Comparison of ENCODE assay signal across 9 cellular contexts in the genomic region with DNA sequence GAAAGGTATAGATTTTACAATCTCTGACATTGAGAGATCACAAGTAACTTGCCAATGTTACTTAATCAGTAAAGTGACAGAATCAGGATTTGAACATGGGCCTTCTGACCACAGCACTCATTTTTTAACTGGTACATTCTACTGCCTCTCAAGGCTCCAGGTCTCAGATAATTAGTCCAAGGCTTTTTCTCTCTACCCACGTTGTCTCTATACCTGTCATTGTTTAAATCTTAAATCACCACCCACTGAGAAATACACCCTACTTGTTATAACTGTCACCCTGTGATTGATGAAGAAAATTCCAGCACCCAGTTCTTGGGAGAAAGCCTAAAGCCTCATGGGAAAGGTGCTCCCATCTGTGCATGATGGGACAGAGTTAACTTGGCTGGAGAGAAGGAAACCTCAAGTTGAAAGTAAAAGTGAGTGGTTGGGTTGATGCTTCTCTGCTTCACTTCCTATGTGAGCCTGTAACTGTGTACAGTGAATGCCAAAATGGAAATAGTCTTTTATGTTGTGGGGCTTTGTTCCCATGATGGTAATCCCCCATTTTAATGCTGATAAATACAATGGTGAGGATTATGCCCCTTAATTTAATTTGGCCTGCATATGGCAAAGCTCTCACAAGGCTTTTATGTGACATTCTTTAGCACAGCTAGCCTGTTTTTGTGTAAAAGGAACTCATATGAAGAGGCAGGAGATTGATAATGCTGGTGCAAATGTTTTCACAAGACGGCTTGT.
DNase-seq lines count a peak whose midpoint lies in the region; ATAC-seq and TF ChIP-seq lines count a peak whose summit lies in the region.
"Had no signal": no experiment of that assay in that cellular context is flagged by ENCODE, and none has a peak within 500 bp of the region (broad histone marks: within the 10 kb centered on the region; RNA-seq: fewer than 3 reads in every experiment).

No MANE protein-coding gene starts in this region.

- H3K4me2 ChIP-seq in GM23338 = no peak overlapping the region

- H3K9me3 ChIP-seq in mesodermal cell (ENCODE audit: control insufficient read depth, low read length) = no peaks in the 10 kb centered on the region

- CTCF ChIA-PET in activated CD4-positive, alpha-beta T cell treated with anti-CD3 and anti-CD28 coated beads for 36 hours (lab: Charles Lee) = no interaction called here

- peaks cover 2% of the 10 kb centered on the region for H3K4me1 Mint-ChIP-seq in GM23338
- H3K4me1 Mint-ChIP-seq in activated CD4-positive, alpha-beta T cell treated with anti-CD3 and anti-CD28 coated beads for 36 hours = no peaks in the 10 kb centered on the region

- TF ChIP-seq CTCF in GM13976 (IDR thresholded peaks at IDR 0.05; ENCODE audit: borderline replicate concordance, control extremely low read depth, extremely low read depth, insufficient read depth, missing control alignments) = no peak
- TF ChIP-seq CTCF in GM23338 (conservative IDR thresholded peaks at IDR 0.05; ENCODE audit: low read depth in 2 of 2) = no peak

- no peaks in the 10 kb centered on the region for H3K27me3 ChIP-seq in GM23338 (ENCODE audit: insufficient read depth)

- H3K9me2 ChIP-seq in GM23338 (ENCODE audit: insufficient read depth) = peaks cover 2% of the 10 kb centered on the region; the same call in 1 of the 2 replicates

- H3K36me3 Mint-ChIP-seq in GM23338 (ENCODE audit: low read depth) = no peaks in the 10 kb centered on the region
- H3K36me3 Mint-ChIP-seq in activated CD4-positive, alpha-beta T cell treated with anti-CD3 and anti-CD28 coated beads for 36 hours (ENCODE audit: low read depth) = no peaks in the 10 kb centered on the region

- no peaks in the 10 kb centered on the region for H4K20me1 ChIP-seq in GM23338 (replicated peaks; ENCODE audit: insufficient read depth)

- no peak overlapping the region for H3K4me3 Mint-ChIP-seq in GM23338
- H3K4me3 Mint-ChIP-seq in activated CD4-positive, alpha-beta T cell treated with anti-CD3 and anti-CD28 coated beads for 36 hours = no peak overlapping the region

- WGBS in mesodermal cell (ENCODE audit: insufficient coverage in 2 of 2), 2 experiments = 37 to 54% methylated on average over 1 to 2 of the region's 2 CpGs

- H3K4me3 ChIP-seq in GM23338 = no peak overlapping the region
- no peak overlapping the region for H3K4me3 ChIP-seq in mesodermal cell (ENCODE audit: extremely low read depth, insufficient read depth, low read length, poor library complexity, severe bottlenecking)

- no peaks in the 10 kb centered on the region for H3K79me2 ChIP-seq in GM23338 (replicated peaks; ENCODE audit: insufficient read depth)
- H3K79me2 ChIP-seq: parathyroid adenoma had no signal

- in situ Hi-C loops in GM13976 (cut with MboI; ENCODE audit: low sequenced_read_pairs, unreplicated experiment) = no loop called here

- H3K27ac ChIP-seq in GM23338 (ENCODE audit: low read depth) = no peak overlapping the region
- peak overlapping the region; percentile 85 for H3K27ac ChIP-seq in mesodermal cell (ENCODE audit: low read depth, low read length, severe bottlenecking)
- H3K27ac ChIP-seq: parathyroid adenoma had no signal

- ATAC-seq in GM23338 = no peak
- ATAC-seq in GM21381 (IDR thresholded peaks at IDR 0.05; ENCODE audit: unreplicated experiment) = no peak
- ATAC-seq in activated CD4-positive, alpha-beta T cell treated with anti-CD3 and anti-CD28 coated beads for 36 hours = no peak

- H3F3A ChIP-seq in GM23338 (replicated peaks; ENCODE audit: low read depth) = no peaks in the 10 kb centered on the region

- DNase-seq in GM13976 (ENCODE audit: low spot score) (peak; percentile 19), GM23338 (ENCODE audit: low spot score) (no peak), NCI-H69 (lab: John Stamatoyannopoulos, UW) (peak; percentile 1), NCI-H1092 treated with DMSO at 0.1 percent for 48 hours (lab: John Stamatoyannopoulos, UW) (no peak), NCI-H1694 (lab: John Stamatoyannopoulos, UW) (no peak)
- DNase-seq in activated CD4-positive, alpha-beta T cell treated with anti-CD3 and anti-CD28 coated beads for 36 hours = no peak

- no peaks in the 10 kb centered on the region for H3K4me1 ChIP-seq in GM23338 (ENCODE audit: insufficient read depth)
- H3K4me1 ChIP-seq in mesodermal cell (ENCODE audit: control insufficient read depth, insufficient read depth, low read length, poor library complexity, severe bottlenecking) = peaks cover 30% of the 10 kb centered on the region

- H2AFZ ChIP-seq in GM23338 = peak overlapping the region; percentile 29; the same call in 1 of the 2 replicates
- H2AFZ ChIP-seq: parathyroid adenoma had no signal

- no peaks in the 10 kb centered on the region for H3K9me3 Mint-ChIP-seq in GM23338
- no peaks in the 10 kb centered on the region for H3K9me3 Mint-ChIP-seq in activated CD4-positive, alpha-beta T cell treated with anti-CD3 and anti-CD28 coated beads for 36 hours (ENCODE audit: low read depth)

- H3K36me3 ChIP-seq in GM23338 (ENCODE audit: insufficient read depth) (no peaks in the 10 kb centered on the region), mesodermal cell (ENCODE audit: control insufficient read depth, insufficient read depth, low read length) (no peaks in the 10 kb centered on the region)

- H3K27me3 Mint-ChIP-seq in GM23338 (ENCODE audit: insufficient read depth, low read depth, poor library complexity) = no peaks in the 10 kb centered on the region
- peaks cover 6% of the 10 kb centered on the region for H3K27me3 Mint-ChIP-seq in activated CD4-positive, alpha-beta T cell treated with anti-CD3 and anti-CD28 coated beads for 36 hours

- POLR2A ChIA-PET in activated CD4-positive, alpha-beta T cell treated with anti-CD3 and anti-CD28 coated beads for 36 hours (lab: Charles Lee) = interaction anchor here (0.7 kb wide), 1 partner anchor 34 kb away, joined by 3 read pairs; no protein-coding TSS in a partner anchor

- H3K27ac Mint-ChIP-seq in GM23338 = no peak overlapping the region
- no peak overlapping the region for H3K27ac Mint-ChIP-seq in activated CD4-positive, alpha-beta T cell treated with anti-CD3 and anti-CD28 coated beads for 36 hours

- intact Hi-C loops in activated CD4-positive, alpha-beta T cell treated with anti-CD3 and anti-CD28 coated beads for 36 hours (cut with DNase I, micrococcal nuclease) = no loop called here

TF ChIP-seq in GM23338, 12 proteins besides CTCF, POLR2A, EP300 and RAD21 (continues in another document):
- no peak for TF ChIP-seq ZNF114 (CRISPR knock-in tag; IDR thresholded peaks at IDR 0.05)
- no peak for TF ChIP-seq CREB1 (CRISPR knock-in tag; IDR thresholded peaks at IDR 0.05; ENCODE audit: low read depth)
- TF ChIP-seq, protein P1, sequence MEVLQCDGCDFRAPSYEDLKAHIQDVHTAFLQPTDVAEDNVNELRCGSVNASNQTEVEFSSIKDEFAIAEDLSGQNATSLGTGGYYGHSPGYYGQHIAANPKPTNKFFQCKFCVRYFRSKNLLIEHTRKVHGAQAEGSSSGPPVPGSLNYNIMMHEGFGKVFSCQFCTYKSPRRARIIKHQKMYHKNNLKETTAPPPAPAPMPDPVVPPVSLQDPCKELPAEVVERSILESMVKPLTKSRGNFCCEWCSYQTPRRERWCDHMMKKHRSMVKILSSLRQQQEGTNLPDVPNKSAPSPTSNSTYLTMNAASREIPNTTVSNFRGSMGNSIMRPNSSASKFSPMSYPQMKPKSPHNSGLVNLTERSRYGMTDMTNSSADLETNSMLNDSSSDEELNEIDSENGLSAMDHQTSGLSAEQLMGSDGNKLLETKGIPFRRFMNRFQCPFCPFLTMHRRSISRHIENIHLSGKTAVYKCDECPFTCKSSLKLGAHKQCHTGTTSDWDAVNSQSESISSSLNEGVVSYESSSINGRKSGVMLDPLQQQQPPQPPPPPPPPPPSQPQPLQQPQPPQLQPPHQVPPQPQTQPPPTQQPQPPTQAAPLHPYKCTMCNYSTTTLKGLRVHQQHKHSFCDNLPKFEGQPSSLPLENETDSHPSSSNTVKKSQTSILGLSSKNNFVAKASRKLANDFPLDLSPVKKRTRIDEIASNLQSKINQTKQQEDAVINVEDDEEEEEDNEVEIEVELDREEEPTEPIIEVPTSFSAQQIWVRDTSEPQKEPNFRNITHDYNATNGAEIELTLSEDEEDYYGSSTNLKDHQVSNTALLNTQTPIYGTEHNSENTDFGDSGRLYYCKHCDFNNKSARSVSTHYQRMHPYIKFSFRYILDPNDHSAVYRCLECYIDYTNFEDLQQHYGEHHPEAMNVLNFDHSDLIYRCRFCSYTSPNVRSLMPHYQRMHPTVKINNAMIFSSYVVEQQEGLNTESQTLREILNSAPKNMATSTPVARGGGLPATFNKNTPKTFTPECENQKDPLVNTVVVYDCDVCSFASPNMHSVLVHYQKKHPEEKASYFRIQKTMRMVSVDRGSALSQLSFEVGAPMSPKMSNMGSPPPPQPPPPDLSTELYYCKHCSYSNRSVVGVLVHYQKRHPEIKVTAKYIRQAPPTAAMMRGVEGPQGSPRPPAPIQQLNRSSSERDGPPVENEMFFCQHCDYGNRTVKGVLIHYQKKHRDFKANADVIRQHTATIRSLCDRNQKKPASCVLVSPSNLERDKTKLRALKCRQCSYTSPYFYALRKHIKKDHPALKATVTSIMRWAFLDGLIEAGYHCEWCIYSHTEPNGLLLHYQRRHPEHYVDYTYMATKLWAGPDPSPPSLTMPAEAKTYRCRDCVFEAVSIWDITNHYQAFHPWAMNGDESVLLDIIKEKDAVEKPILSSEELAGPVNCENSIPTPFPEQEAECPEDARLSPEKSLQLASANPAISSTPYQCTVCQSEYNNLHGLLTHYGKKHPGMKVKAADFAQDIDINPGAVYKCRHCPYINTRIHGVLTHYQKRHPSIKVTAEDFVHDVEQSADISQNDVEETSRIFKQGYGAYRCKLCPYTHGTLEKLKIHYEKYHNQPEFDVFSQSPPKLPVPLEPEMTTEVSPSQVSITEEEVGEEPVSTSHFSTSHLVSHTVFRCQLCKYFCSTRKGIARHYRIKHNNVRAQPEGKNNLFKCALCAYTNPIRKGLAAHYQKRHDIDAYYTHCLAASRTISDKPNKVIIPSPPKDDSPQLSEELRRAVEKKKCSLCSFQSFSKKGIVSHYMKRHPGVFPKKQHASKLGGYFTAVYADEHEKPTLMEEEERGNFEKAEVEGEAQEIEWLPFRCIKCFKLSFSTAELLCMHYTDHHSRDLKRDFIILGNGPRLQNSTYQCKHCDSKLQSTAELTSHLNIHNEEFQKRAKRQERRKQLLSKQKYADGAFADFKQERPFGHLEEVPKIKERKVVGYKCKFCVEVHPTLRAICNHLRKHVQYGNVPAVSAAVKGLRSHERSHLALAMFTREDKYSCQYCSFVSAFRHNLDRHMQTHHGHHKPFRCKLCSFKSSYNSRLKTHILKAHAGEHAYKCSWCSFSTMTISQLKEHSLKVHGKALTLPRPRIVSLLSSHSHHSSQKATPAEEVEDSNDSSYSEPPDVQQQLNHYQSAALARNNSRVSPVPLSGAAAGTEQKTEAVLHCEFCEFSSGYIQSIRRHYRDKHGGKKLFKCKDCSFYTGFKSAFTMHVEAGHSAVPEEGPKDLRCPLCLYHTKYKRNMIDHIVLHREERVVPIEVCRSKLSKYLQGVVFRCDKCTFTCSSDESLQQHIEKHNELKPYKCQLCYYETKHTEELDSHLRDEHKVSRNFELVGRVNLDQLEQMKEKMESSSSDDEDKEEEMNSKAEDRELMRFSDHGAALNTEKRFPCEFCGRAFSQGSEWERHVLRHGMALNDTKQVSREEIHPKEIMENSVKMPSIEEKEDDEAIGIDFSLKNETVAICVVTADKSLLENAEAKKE (CRISPR knock-in tag; IDR thresholded peaks at IDR 0.05) = no peak

Comparison
In these comparisons a context has a peak if more than half of its experiments do, and no peak if none do; other contexts are left out.
1. DNase-seq: peak in GM13976 (single experiment) and NCI-H69 (single experiment); none in GM23338 (single experiment), NCI-H1092 treated with DMSO at 0.1 percent for 48 hours (single experiment), NCI-H1694 (single experiment) and activated CD4-positive, alpha-beta T cell treated with anti-CD3 and anti-CD28 coated beads for 36 hours (single experiment).